21 cellular contexts compared by ENCODE assay signal in the genomic region with DNA sequence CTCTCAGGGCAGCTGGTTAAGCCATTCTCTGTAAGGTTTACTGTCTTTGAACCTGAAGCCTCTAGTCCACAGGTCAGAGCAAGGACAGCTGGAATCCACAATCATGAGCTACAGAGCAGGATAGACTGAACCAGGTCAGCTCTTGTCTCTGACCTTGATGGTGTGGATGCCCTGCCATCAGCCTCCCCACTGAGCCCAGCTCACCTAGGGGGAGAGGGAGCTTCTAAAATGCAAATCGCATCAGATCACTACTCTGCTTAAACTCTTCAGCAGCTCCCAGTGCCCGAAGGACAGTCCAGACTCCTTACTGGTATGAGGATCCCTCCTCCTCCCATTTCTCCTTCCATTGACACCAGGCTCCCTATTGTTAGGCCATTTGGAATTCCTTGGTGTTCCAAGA.
A peak's percentile ranks its signal among the peaks of the same experiment; 100 is the strongest.
DNase-seq lines count a peak whose midpoint lies in the region; ATAC-seq and TF ChIP-seq lines count a peak whose summit lies in the region.
"Had no signal": no experiment of that assay in that cellular context is flagged by ENCODE, and none has a peak within 500 bp of the region (broad histone marks: within the 10 kb centered on the region; RNA-seq: fewer than 3 reads in every experiment).

No MANE protein-coding gene starts in this region.

- H3K9ac ChIP-seq in H9 (ENCODE audit: extremely low read depth, insufficient read length, low read length), result no peak overlapping the region

- H3K4me1 ChIP-seq in H9 (ENCODE audit: insufficient read depth, low read length), result peaks cover 9% of the 10 kb centered on the region
- H3K4me1 ChIP-seq: BE2C, HAP-1 had no signal

- no peaks in the 10 kb centered on the region for H3K79me2 ChIP-seq in H9 (ENCODE audit: insufficient read depth, low read length)

- no peak overlapping the region for H4K8ac ChIP-seq in H9 (replicated peaks; ENCODE audit: insufficient read length, low read depth, low read length)

- no peak overlapping the region for H2BK120ac ChIP-seq in H9 (ENCODE audit: low read depth, low read length, poor library complexity, severe bottlenecking)

- TF ChIP-seq CTCF in H9 (conservative IDR thresholded peaks at IDR 0.05) (no peak), WTC11 (IDR thresholded peaks at IDR 0.05) (no peak)

- no peak overlapping the region for H3K4me2 ChIP-seq in H9 (ENCODE audit: insufficient read depth, insufficient read length, low read length)

- H3K9me3 ChIP-seq in H9 (ENCODE audit: control insufficient read depth, low read depth, low read length), result no peaks in the 10 kb centered on the region
- H3K9me3 ChIP-seq: BE2C, HAP-1 had no signal

- H3K14ac ChIP-seq in H9 (ENCODE audit: insufficient read depth, low read length), result no peak overlapping the region

- WGBS in H9 (ENCODE audit: extremely low coverage, insufficient read length, low lambda C conversion rate), result no CpG with 5 or more reads among the region's 2 CpGs

- H3T11ph ChIP-seq in H9 (ENCODE audit: low read length), result no peak overlapping the region

- H3K27me3 Mint-ChIP-seq in H9 (ENCODE audit: low read depth) (peaks cover 2% of the 10 kb centered on the region; the same call in 1 of the 2 replicates), WTC11 (ENCODE audit: low read depth) (peaks cover 3% of the 10 kb centered on the region; the same call in 1 of the 2 replicates)
- H3K27me3 Mint-ChIP-seq: CD8-positive, alpha-beta memory T cell; IgD-negative memory B cell had no signal

- no peaks in the 10 kb centered on the region for H4K20me1 ChIP-seq in H9 (ENCODE audit: control insufficient read depth, insufficient read depth, insufficient read length)

- H4K5ac ChIP-seq in H9 (ENCODE audit: insufficient read length, low read depth, low read length), result no peak overlapping the region

- no peak overlapping the region for H2AFZ ChIP-seq in H9 (ENCODE audit: low read length)

- H3K4me1 Mint-ChIP-seq in H9, result peaks cover 24 to 26% of the 10 kb centered on the region in 2 experiments
- peaks cover 27% of the 10 kb centered on the region for H3K4me1 Mint-ChIP-seq in WTC11
- H3K4me1 Mint-ChIP-seq: CD4-positive, CD25-positive, alpha-beta regulatory T cell; CD8-positive, alpha-beta memory T cell had no signal

- no peaks in the 10 kb centered on the region for H3K79me1 ChIP-seq in H9 (ENCODE audit: insufficient read depth, low read depth, low read length, poor library complexity, severe bottlenecking)

- no peak overlapping the region for H3K27ac ChIP-seq in H9 (ENCODE audit: insufficient read length, low read depth, low read length)

- H3K18ac ChIP-seq in H9 (ENCODE audit: insufficient read length, low read depth, low read length), result no peak overlapping the region

- H2BK15ac ChIP-seq in H9 (ENCODE audit: low read depth, low read length), result no peak overlapping the region

- H3K4ac ChIP-seq in H9 (ENCODE audit: low read depth, low read length), result no peak overlapping the region

- peak; percentile 36 for DNase-seq in H9
- DNase-seq in WTC11 (ENCODE audit: low spot score), result peak; percentile 27
- DNase-seq in iPS-NIHi7 (ENCODE audit: extremely low spot score), result peak; percentile 21
- no peak for DNase-seq in activated CD8-positive, alpha-beta memory T cell treated with anti-CD3 and anti-CD28 coated beads for 24 hours
- DNase-seq: ACHN; BE2C; C1 segment of cervical spinal cord; CD4-positive, CD25-positive, alpha-beta regulatory T cell; CD8-positive, alpha-beta memory T cell; COR-L47; DMS 273 treated with DMSO at 0.1 percent for 48 hours; DMS53; DND-41; EL; GOT3; KBM-7 had no signal

- no peaks in the 10 kb centered on the region for H3K27me3 ChIP-seq in H9 (ENCODE audit: insufficient read depth, low read length)
- H3K27me3 ChIP-seq: BE2C had no signal

- peak; percentile 85 for ATAC-seq in WTC11
- ATAC-seq in HG03342 (IDR thresholded peaks at IDR 0.05; ENCODE audit: unreplicated experiment), result no peak
- no peak for ATAC-seq in HG02973 (IDR thresholded peaks at IDR 0.05; ENCODE audit: unreplicated experiment)
- ATAC-seq: HepG2 had no signal

- H3K9me3 Mint-ChIP-seq in H9 (no peaks in the 10 kb centered on the region; a peak in 1 of 5 replicates), WTC11 (0 out of 2 replicates have a peak, but pooled peaks cover 4% of the 10 kb centered on the region)
- H3K9me3 Mint-ChIP-seq: IgD-negative memory B cell had no signal

- H3K4me3 Mint-ChIP-seq in H9 (no peak overlapping the region), WTC11 (no peak overlapping the region)
- H3K4me3 Mint-ChIP-seq: CD4-positive, CD25-positive, alpha-beta regulatory T cell; CD8-positive, alpha-beta memory T cell; IgD-negative memory B cell had no signal

- H3K56ac ChIP-seq in H9 (ENCODE audit: insufficient read length, low read depth, low read length), result no peak overlapping the region

- POLR2A ChIA-PET in WTC11 (lab: Charles Lee), result no interaction called here

- no peak overlapping the region for H3K23ac ChIP-seq in H9 (ENCODE audit: insufficient read length, low read depth, low read length)

- no peaks in the 10 kb centered on the region for H3K23me2 ChIP-seq in H9 (ENCODE audit: insufficient read length, low read depth, low read length, poor library complexity, severe bottlenecking)

- H2BK5ac ChIP-seq in H9 (ENCODE audit: insufficient read length, low read length), result no peak overlapping the region

- H3K27ac Mint-ChIP-seq in H9 (no peak overlapping the region), WTC11 (no peak overlapping the region)
- H3K27ac Mint-ChIP-seq: CD4-positive, CD25-positive, alpha-beta regulatory T cell; CD8-positive, alpha-beta memory T cell; IgD-negative memory B cell had no signal

- no peak overlapping the region for H2BK12ac ChIP-seq in H9 (ENCODE audit: insufficient read length, low read depth, low read length)

- no peak overlapping the region for H4K91ac ChIP-seq in H9 (ENCODE audit: insufficient read length, low read depth, low read length)

- CTCF ChIA-PET in WTC11 (lab: Charles Lee), result interaction anchor here (1.0 to 2.8 kb wide), 3 partner anchors 14 to 170 kb away, joined by 4 to 20 read pairs (median 5); no protein-coding TSS in a partner anchor

- H2BK20ac ChIP-seq in H9 (ENCODE audit: low read depth, low read length, poor library complexity, severe bottlenecking), result no peak overlapping the region

- no peak overlapping the region for H2AK5ac ChIP-seq in H9 (ENCODE audit: insufficient read length, low read length)

- peaks cover 0 to 3% (median 0%) of the 10 kb centered on the region in 3 experiments; a peak in 1 of 7 replicates for H3K36me3 Mint-ChIP-seq in H9 (ENCODE audit: insufficient read depth in 1 of 3, low read depth in 3 of 3)
- no peaks in the 10 kb centered on the region; the same call in 1 of the 2 replicates for H3K36me3 Mint-ChIP-seq in WTC11
- H3K36me3 Mint-ChIP-seq: CD4-positive, CD25-positive, alpha-beta regulatory T cell; CD8-positive, alpha-beta memory T cell; IgD-negative memory B cell had no signal

TF ChIP-seq in WTC11, 78 proteins besides CTCF, POLR2A, EP300 and RAD21:
- TF ChIP-seq TEAD1 (CRISPR knock-in tag; IDR thresholded peaks at IDR 0.05) (peak; percentile 27; the same call in 1 of the 2 replicates), ZNF423 (CRISPR knock-in tag; IDR thresholded peaks at IDR 0.05) (peak; percentile 50; the same call in 1 of the 2 replicates), NR1H2 (CRISPR knock-in tag; IDR thresholded peaks at IDR 0.05) (no peak)
TF ChIP-seq in WTC11: peak in this region for 2.
